19 cellular contexts compared by ENCODE assay signal in genomic region chr2:242001853-242002252, GRCh38.
DNase-seq lines count a peak whose midpoint lies in the region; ATAC-seq and TF ChIP-seq lines count a peak whose summit lies in the region.
"Had no signal": no experiment of that assay in that cellular context is flagged by ENCODE, and none has a peak within 500 bp of the region (broad histone marks: within the 10 kb centered on the region; RNA-seq: fewer than 3 reads in every experiment).

No MANE protein-coding gene starts in this region.

- peak overlapping the region; percentile 66 for H3K4me3 Mint-ChIP-seq in activated naive CD4-positive, alpha-beta T cell treated with anti-CD3 and anti-CD28 coated beads, Interleukin-2, amount 50 U/mL, for 24 hours
- peak overlapping the region in 7 of 10 donors; percentile 2 to 83 (median 76) for H3K4me3 Mint-ChIP-seq in naive thymus-derived CD4-positive, alpha-beta T cell
- H3K4me3 Mint-ChIP-seq in activated naive CD8-positive, alpha-beta T cell treated with anti-CD3 and anti-CD28 coated beads for 36 hours, result no peak overlapping the region
- H3K4me3 Mint-ChIP-seq: CD14-positive monocyte; CD8-positive, alpha-beta T cell; HFFc6; IgD-negative memory B cell had no signal

- H4K20me1 ChIP-seq in BLaER1 treated with 17β-estradiol and CSF1 and Interleukin-3, amounts not matched to agents 10 nM and 100 nM, result no peaks in the 10 kb centered on the region

- H3K9ac ChIP-seq in BLaER1 treated with 17β-estradiol and CSF1 and Interleukin-3, amounts not matched to agents 10 nM and 100 nM, result no peak overlapping the region

- peaks cover 0 to 27% (median 6%) of the 10 kb centered on the region in 11 experiments; a peak in 10 of 22 replicates for H3K36me3 ChIP-seq in BLaER1 treated with 17β-estradiol and CSF1 and Interleukin-3, amounts not matched to agents 10 nM and 100 nM
- H3K36me3 ChIP-seq in naive thymus-derived CD4-positive, alpha-beta T cell (ENCODE audit: control insufficient read depth in 2 of 3, insufficient read depth in 3 of 3, low read length in 3 of 3), result no peaks in the 10 kb centered on the region
- H3K36me3 ChIP-seq: BE2C had no signal

- POLR2A ChIA-PET in naive thymus-derived CD4-positive, alpha-beta T cell (lab: Charles Lee), result interaction anchor here (0.8 to 1.0 kb wide), 3 partner anchors 12 to 29 kb away, joined by 3 to 4 read pairs (median 3); no protein-coding TSS in a partner anchor

- H3K4me1 Mint-ChIP-seq in activated naive CD4-positive, alpha-beta T cell treated with anti-CD3 and anti-CD28 coated beads, Interleukin-2, amount 50 U/mL, for 24 hours, result peaks cover 20% of the 10 kb centered on the region
- peaks cover 5 to 35% (median 20%) of the 10 kb centered on the region in 7 donors for H3K4me1 Mint-ChIP-seq in naive thymus-derived CD4-positive, alpha-beta T cell
- H3K4me1 Mint-ChIP-seq in activated naive CD8-positive, alpha-beta T cell treated with anti-CD3 and anti-CD28 coated beads for 36 hours, result peaks cover 17% of the 10 kb centered on the region
- H3K4me1 Mint-ChIP-seq: CD14-positive monocyte had no signal

- peak overlapping the region in 7 of 11 experiments; percentile 22 to 76 (median 64); a peak in 11 of 22 replicates for H3K4me2 ChIP-seq in BLaER1 treated with 17β-estradiol and CSF1 and Interleukin-3, amounts not matched to agents 10 nM and 100 nM

- peak overlapping the region; percentile 62 for H3K27ac Mint-ChIP-seq in activated naive CD4-positive, alpha-beta T cell treated with anti-CD3 and anti-CD28 coated beads, Interleukin-2, amount 50 U/mL, for 24 hours
- H3K27ac Mint-ChIP-seq in activated naive CD4-positive, alpha-beta T cell treated with anti-CD3 and anti-CD28 coated beads, Interleukin-2, amount 50 U/mL, for 72 hours, result peak overlapping the region in 1 of 2 donors; percentile 59
- H3K27ac Mint-ChIP-seq in naive thymus-derived CD4-positive, alpha-beta T cell, result peak overlapping the region in 8 of 9 donors; percentile 83 to 95 (median 92)
- no peak overlapping the region for H3K27ac Mint-ChIP-seq in activated naive CD8-positive, alpha-beta T cell treated with anti-CD3 and anti-CD28 coated beads for 36 hours
- H3K27ac Mint-ChIP-seq: CD14-positive monocyte; CD8-positive, alpha-beta T cell; HFFc6 had no signal

- H3K27me3 Mint-ChIP-seq in activated naive CD4-positive, alpha-beta T cell treated with anti-CD3 and anti-CD28 coated beads, Interleukin-2, amount 50 U/mL, for 24 hours, result no peaks in the 10 kb centered on the region
- peaks cover 0 to 3% (median 0%) of the 10 kb centered on the region in 5 donors for H3K27me3 Mint-ChIP-seq in naive thymus-derived CD4-positive, alpha-beta T cell
- no peaks in the 10 kb centered on the region for H3K27me3 Mint-ChIP-seq in activated naive CD8-positive, alpha-beta T cell treated with anti-CD3 and anti-CD28 coated beads for 36 hours
- H3K27me3 Mint-ChIP-seq: IgD-negative memory B cell had no signal

- intact Hi-C loops in naive thymus-derived CD4-positive, alpha-beta T cell (cut with micrococcal nuclease), result loop anchor here in 1 of 2 donors (2.0 kb wide), 1 partner anchor 35 kb away; no protein-coding TSS in a partner anchor

- peaks cover 0 to 10% (median 7%) of the 10 kb centered on the region in 11 experiments; a peak in 17 of 22 replicates for H3K9me3 ChIP-seq in BLaER1 treated with 17β-estradiol and CSF1 and Interleukin-3, amounts not matched to agents 10 nM and 100 nM (replicated peaks in 1 of 11)
- H3K9me3 ChIP-seq in naive thymus-derived CD4-positive, alpha-beta T cell (ENCODE audit: control insufficient read depth in 2 of 3, low read length in 3 of 3), result no peaks in the 10 kb centered on the region
- H3K9me3 ChIP-seq: BE2C had no signal

- no peak for TF ChIP-seq CTCF in coronary artery (IDR thresholded peaks at IDR 0.05)

- H3K27ac ChIP-seq in BLaER1 treated with 17β-estradiol and CSF1 and Interleukin-3, amounts not matched to agents 10 nM and 100 nM, result peak overlapping the region in 1 of 11 experiments; percentile 60; a peak in 1 of 22 replicates
- H3K27ac ChIP-seq in coronary artery, result no peak overlapping the region
- no peak overlapping the region for H3K27ac ChIP-seq in naive thymus-derived CD4-positive, alpha-beta T cell (ENCODE audit: low read depth, low read length)

- H3K4me1 ChIP-seq in BLaER1 treated with 17β-estradiol and CSF1 and Interleukin-3, amounts not matched to agents 10 nM and 100 nM, result peaks cover 0 to 21% (median 16%) of the 10 kb centered on the region in 10 experiments; a peak in 17 of 20 replicates
- H3K4me1 ChIP-seq in naive thymus-derived CD4-positive, alpha-beta T cell (ENCODE audit: control insufficient read depth in 2 of 2, insufficient read depth in 2 of 2, low read length in 2 of 2), result peaks cover 0 to 16% of the 10 kb centered on the region in 2 donors
- H3K4me1 ChIP-seq: BE2C had no signal

- no peaks in the 10 kb centered on the region for H3K36me3 Mint-ChIP-seq in activated naive CD4-positive, alpha-beta T cell treated with anti-CD3 and anti-CD28 coated beads, Interleukin-2, amount 50 U/mL, for 24 hours
- H3K36me3 Mint-ChIP-seq in activated naive CD4-positive, alpha-beta T cell treated with anti-CD3 and anti-CD28 coated beads, Interleukin-2, amount 50 U/mL, for 72 hours, result no peaks in the 10 kb centered on the region
- peaks cover 0 to 15% (median 6%) of the 10 kb centered on the region in 5 donors for H3K36me3 Mint-ChIP-seq in naive thymus-derived CD4-positive, alpha-beta T cell
- no peaks in the 10 kb centered on the region for H3K36me3 Mint-ChIP-seq in activated naive CD8-positive, alpha-beta T cell treated with anti-CD3 and anti-CD28 coated beads for 36 hours
- H3K36me3 Mint-ChIP-seq: CD14-positive monocyte; CD8-positive, alpha-beta T cell had no signal

- ATAC-seq in activated naive CD4-positive, alpha-beta T cell treated with anti-CD3 and anti-CD28 coated beads, Interleukin-2, amount 50 U/mL, for 72 hours, result no peak
- ATAC-seq in naive thymus-derived CD4-positive, alpha-beta T cell, result no peak
- no peak for ATAC-seq in HG02571 (IDR thresholded peaks at IDR 0.05; ENCODE audit: unreplicated experiment)
- ATAC-seq: CD8-positive, alpha-beta T cell; HCT116 had no signal

- CTCF ChIA-PET in naive thymus-derived CD4-positive, alpha-beta T cell (lab: Charles Lee), result no interaction called here

- no peaks in the 10 kb centered on the region for H3K9me3 Mint-ChIP-seq in activated naive CD4-positive, alpha-beta T cell treated with anti-CD3 and anti-CD28 coated beads, Interleukin-2, amount 50 U/mL, for 24 hours
- no peaks in the 10 kb centered on the region for H3K9me3 Mint-ChIP-seq in activated naive CD4-positive, alpha-beta T cell treated with anti-CD3 and anti-CD28 coated beads, Interleukin-2, amount 50 U/mL, for 72 hours
- peaks cover 0 to 4% (median 0%) of the 10 kb centered on the region in 11 donors for H3K9me3 Mint-ChIP-seq in naive thymus-derived CD4-positive, alpha-beta T cell
- no peaks in the 10 kb centered on the region for H3K9me3 Mint-ChIP-seq in activated naive CD8-positive, alpha-beta T cell treated with anti-CD3 and anti-CD28 coated beads for 36 hours
- H3K9me3 Mint-ChIP-seq: CD8-positive, alpha-beta T cell; IgD-negative memory B cell had no signal

- no peak for DNase-seq in activated naive CD4-positive, alpha-beta T cell treated with anti-CD3 and anti-CD28 coated beads, Interleukin-2, amount 50 U/mL, for 72 hours (ENCODE audit: low spot score in 2 of 2)
- DNase-seq in coronary artery (ENCODE audit: low spot score) (peak; percentile 21), foreskin melanocyte (no peak)
- DNase-seq in naive thymus-derived CD4-positive, alpha-beta T cell, result no peak
- no peak for DNase-seq in activated naive CD8-positive, alpha-beta T cell treated with anti-CD3 and anti-CD28 coated beads for 36 hours
- DNase-seq: BE2C; Calu3; CD8-positive, alpha-beta T cell; DMS79 treated with DMSO at 0.1 percent for 48 hours; GF-D8; GOT3; H7; HFFc6 had no signal

- H3K4me3 ChIP-seq in BLaER1 treated with 17β-estradiol and CSF1 and Interleukin-3, amounts not matched to agents 10 nM and 100 nM, result no peak overlapping the region
- H3K4me3 ChIP-seq in coronary artery, result no peak overlapping the region
- H3K4me3 ChIP-seq in naive thymus-derived CD4-positive, alpha-beta T cell (ENCODE audit: low read length), result no peak overlapping the region

- no peaks in the 10 kb centered on the region for H3K27me3 ChIP-seq in BLaER1 treated with 17β-estradiol and CSF1 and Interleukin-3, amounts not matched to agents 10 nM and 100 nM
- H3K27me3 ChIP-seq in naive thymus-derived CD4-positive, alpha-beta T cell (ENCODE audit: control insufficient read depth in 2 of 2, insufficient read depth in 2 of 2, low read length in 2 of 2), result no peaks in the 10 kb centered on the region
- H3K27me3 ChIP-seq: BE2C had no signal
